Comparison of ENCODE assay signal across 8 cellular contexts in genomic region chr3:58217209-58217811, GRCh38. TPM values are rescaled to one million over a fixed set of nuclear protein-coding genes. Genes with fewer than 3 reads are reported as not detected.
DNase-seq lines count a peak whose midpoint lies in the region; ATAC-seq and TF ChIP-seq lines count a peak whose summit lies in the region.

No MANE protein-coding gene starts in this region.

- peak overlapping the region in 1 of 2 experiments; percentile 46; a peak in 3 of 4 replicates for H3K4me3 ChIP-seq in HCT116 (replicated peaks in 1 of 2; ENCODE audit: low read depth in 1 of 2, low read length in 2 of 2)
- no peak overlapping the region for H3K4me3 ChIP-seq in colonic mucosa
- H3K4me3 ChIP-seq in left lung: no peak overlapping the region

- peak overlapping the region; percentile 84 for H3K4me2 ChIP-seq in HCT116 (ENCODE audit: low read length)

- H2AFZ ChIP-seq in HCT116 (ENCODE audit: low read depth, low read length, poor library complexity, severe bottlenecking): peak overlapping the region; percentile 99

- H4K20me1 ChIP-seq in HCT116 (ENCODE audit: insufficient read depth): no peaks in the 10 kb centered on the region

- H3K79me2 ChIP-seq in HCT116 (ENCODE audit: insufficient read depth, low read length): no peaks in the 10 kb centered on the region

- intact Hi-C loops in HCT116 (cut with micrococcal nuclease): loop anchor here (1.0 kb wide), 1 partner anchor 30 kb away; no protein-coding TSS in a partner anchor
- intact Hi-C loops in activated CD4-positive, alpha-beta T cell treated with anti-CD3 and anti-CD28 coated beads for 36 hours (cut with DNase I, micrococcal nuclease): loop anchor here (1.0 to 5.0 kb wide), 4 partner anchors 30 to 209 kb away; partner anchors contain the start of gene FLNB (in 1 of the 2)
- intact Hi-C loops in colonic mucosa (cut with DNase I): no loop called here
- intact Hi-C loops in left lung (cut with DNase I): no loop called here

- no peaks in the 10 kb centered on the region for H3K27me3 ChIP-seq in HCT116 (ENCODE audit: insufficient read depth, low read length)
- H3K27me3 ChIP-seq in colonic mucosa: no peaks in the 10 kb centered on the region
- no peaks in the 10 kb centered on the region for H3K27me3 ChIP-seq in left lung

- POLR2A ChIA-PET in HCT116 (lab: Charles Lee): interaction anchor here (0.8 to 0.9 kb wide), 2 partner anchors 29 to 89 kb away, joined by 3 to 4 read pairs; partner anchors contain the start of genes HTD2 and RPP14
- POLR2A ChIA-PET in activated CD4-positive, alpha-beta T cell treated with anti-CD3 and anti-CD28 coated beads for 36 hours (lab: Charles Lee): interaction anchor here (0.7 to 1.0 kb wide), 2 partner anchors 17 to 29 kb away, joined by 3 read pairs; no protein-coding TSS in a partner anchor

- RAD21 ChIA-PET in HCT116 (lab: Charles Lee; ENCODE audit: low non-redundant PET in 1 of 2, low total read pairs in 2 of 2, uncharacterized antibody in 2 of 2, unreplicated experiment in 2 of 2): interaction anchor here (0.7 to 1.3 kb wide), 4 partner anchors 29 to 89 kb away, joined by 3 read pairs; partner anchors contain the start of genes HTD2 (in 1 of the 2) and RPP14 (in 1 of the 2)

- no TSS peak for BruUV-seq in HCT116 (replicated peaks; lab: Mats Ljungman, UMichigan)

- no peaks in the 10 kb centered on the region for H3K9me3 Mint-ChIP-seq in activated CD4-positive, alpha-beta T cell treated with anti-CD3 and anti-CD28 coated beads for 36 hours (ENCODE audit: low read depth)

- H3K9ac ChIP-seq in HCT116 (ENCODE audit: low read length) (peak overlapping the region; percentile 34; the same call in 1 of the 2 replicates), colonic mucosa (ENCODE audit: low read depth in 2 of 2, low read length in 2 of 2) (no peak overlapping the region)

- peak overlapping the region; percentile 49 for H3K27ac ChIP-seq in HCT116 (ENCODE audit: low read depth, low read length)
- no peak overlapping the region for H3K27ac ChIP-seq in colonic mucosa
- H3K27ac ChIP-seq in left lung: no peak overlapping the region

- peaks cover 36% of the 10 kb centered on the region for H3K4me1 Mint-ChIP-seq in activated CD4-positive, alpha-beta T cell treated with anti-CD3 and anti-CD28 coated beads for 36 hours

- H3K9me2 ChIP-seq in HCT116 (ENCODE audit: insufficient read depth): no peaks in the 10 kb centered on the region

- TF ChIP-seq CTCF in HCT116 (IDR thresholded peaks at IDR 0.05 in 2 of 3, conservative IDR thresholded peaks at IDR 0.05 in 1 of 3; ENCODE audit: borderline replicate concordance in 1 of 3, insufficient read depth in 1 of 3, low read depth in 2 of 3, low read length in 2 of 3) (peak; percentile 81 to 90 (median 83)), colonic mucosa (IDR thresholded peaks at IDR 0.05) (peak; percentile 84), left lung (IDR thresholded peaks at IDR 0.05) (peak; percentile 59 to 79)

- TF ChIP-seq POLR2A in HCT116 (IDR thresholded peaks at IDR 0.05; ENCODE audit: borderline replicate concordance, extremely low read depth, insufficient read depth, insufficient read length): no peak

- H3K27me3 Mint-ChIP-seq in activated CD4-positive, alpha-beta T cell treated with anti-CD3 and anti-CD28 coated beads for 36 hours: peaks cover 4% of the 10 kb centered on the region

- TF ChIP-seq RAD21 in HCT116 (IDR thresholded peaks at IDR 0.05; ENCODE audit: low read depth): peak; percentile 55

- CTCF ChIA-PET in HCT116 (lab: Charles Lee): interaction anchor here (0.6 to 3.5 kb wide), 25 partner anchors 9 to 408 kb away, joined by 3 to 28 read pairs (median 4); partner anchors contain the start of genes HTD2 and RPP14
- CTCF ChIA-PET in activated CD4-positive, alpha-beta T cell treated with anti-CD3 and anti-CD28 coated beads for 36 hours (lab: Charles Lee): interaction anchor here (0.7 to 11.2 kb wide), 24 partner anchors 10 to 760 kb away, joined by 3 to 224 read pairs (median 5); partner anchors contain the start of genes FLNB, HTD2 and RPP14

- no peak overlapping the region for H3K27ac Mint-ChIP-seq in activated CD4-positive, alpha-beta T cell treated with anti-CD3 and anti-CD28 coated beads for 36 hours

- DNase-seq in ELF-1 (ENCODE audit: low read depth, low spot score) (peak; percentile 91), HCT116 (ENCODE audit: low read depth, low spot score) (peak; percentile 90), NCI-H2227 (lab: John Stamatoyannopoulos, UW; ENCODE audit: unreplicated experiment) (peak; percentile 62), colonic mucosa (peak; percentile 68), left lung (peak; percentile 66 to 79)
- peak; percentile 76 for DNase-seq in activated CD4-positive, alpha-beta T cell treated with anti-CD3 and anti-CD28 coated beads for 36 hours
- peak; percentile 36 to 52 for DNase-seq in stimulated activated CD4-positive, alpha-beta T cell treated with anti-CD3 and anti-CD28 coated beads, Interleukin-4, amount 100 ng/mL, for 48 hours (ENCODE audit: low read depth in 2 of 2)

- H3K4me3 Mint-ChIP-seq in activated CD4-positive, alpha-beta T cell treated with anti-CD3 and anti-CD28 coated beads for 36 hours: peak overlapping the region; percentile 9

- H3K4me1 ChIP-seq in HCT116 (ENCODE audit: control insufficient read depth in 1 of 2, insufficient read depth in 2 of 2, low read length in 2 of 2) (peaks cover 18 to 38% of the 10 kb centered on the region in 2 experiments), colonic mucosa (no peaks in the 10 kb centered on the region), left lung (peaks cover 0 to 25% of the 10 kb centered on the region in 2 donors)

- H3K9me3 ChIP-seq in HCT116 (ENCODE audit: control insufficient read depth in 1 of 2, insufficient read depth in 1 of 2, low read depth in 1 of 2, low read length in 2 of 2) (no peaks in the 10 kb centered on the region), colonic mucosa (no peaks in the 10 kb centered on the region), left lung (no peaks in the 10 kb centered on the region)

- H3K36me3 ChIP-seq in HCT116 (ENCODE audit: control insufficient read depth in 1 of 2, insufficient read depth in 2 of 2, low read length in 2 of 2) (no peaks in the 10 kb centered on the region), colonic mucosa (no peaks in the 10 kb centered on the region), left lung (no peaks in the 10 kb centered on the region)

- ATAC-seq in HCT116 (peak; percentile 97), left lung (peak; percentile 95), HG02970 (IDR thresholded peaks at IDR 0.05; ENCODE audit: low FRiP score, unreplicated experiment) (no peak)
- peak; percentile 34 for ATAC-seq in activated CD4-positive, alpha-beta T cell treated with anti-CD3 and anti-CD28 coated beads for 36 hours

- no peaks in the 10 kb centered on the region for H3K36me3 Mint-ChIP-seq in activated CD4-positive, alpha-beta T cell treated with anti-CD3 and anti-CD28 coated beads for 36 hours (ENCODE audit: low read depth)

TF ChIP-seq in HCT116, 20 proteins besides CTCF, POLR2A, EP300 and RAD21 (continues in another document):
- TF ChIP-seq CBX3 (IDR thresholded peaks at IDR 0.05; ENCODE audit: low read depth): peak; percentile 60
- TF ChIP-seq EZH2phosphoT487 (IDR thresholded peaks at IDR 0.05; ENCODE audit: borderline replicate concordance): no peak
- TF ChIP-seq EZH2 (IDR thresholded peaks at IDR 0.05): no peak
- TF ChIP-seq YY1 (IDR thresholded peaks at IDR 0.05; ENCODE audit: extremely low read depth, insufficient replicate concordance, low read depth, low read length): peak; percentile 44
- TF ChIP-seq SP1 (IDR thresholded peaks at IDR 0.05; ENCODE audit: low read depth): peak; percentile 39; the same call in 1 of the 2 replicates
- TF ChIP-seq JUND (IDR thresholded peaks at IDR 0.05): no peak
- TF ChIP-seq POLR2AphosphoS5 (IDR thresholded peaks at IDR 0.05; ENCODE audit: low read depth, low read length): peak; percentile 27; the same call in 1 of the 2 replicates
- peak; percentile 81 for TF ChIP-seq EGR1 (IDR thresholded peaks at IDR 0.05; ENCODE audit: low read depth)
- TF ChIP-seq, protein P1, sequence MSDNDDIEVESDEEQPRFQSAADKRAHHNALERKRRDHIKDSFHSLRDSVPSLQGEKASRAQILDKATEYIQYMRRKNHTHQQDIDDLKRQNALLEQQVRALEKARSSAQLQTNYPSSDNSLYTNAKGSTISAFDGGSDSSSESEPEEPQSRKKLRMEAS (IDR thresholded peaks at IDR 0.05): peak; percentile 98
- TF ChIP-seq REST (IDR thresholded peaks at IDR 0.05; ENCODE audit: low read depth): no peak

RNA-seq across cellular contexts. Expression of gene DNASE1L3, which starts 6.5 kb away (rescaled TPM):
- total RNA-seq in HCT116 (2021; ENCODE audit: unreplicated experiment) (not detected), colonic mucosa (1 to 10 TPM; 2.2 to 6.2 TPM), left lung (1 to 10 TPM; 1.2 to 3.0 TPM)
- polyA plus RNA-seq in HCT116 (2012): not detected in 2 replicates
- not detected for total RNA-seq in activated CD4-positive, alpha-beta T cell treated with anti-CD3 and anti-CD28 coated beads for 36 hours

RNA-seq across cellular contexts. Expression of gene ABHD6, which starts 20.3 kb away (rescaled TPM):
- total RNA-seq in HCT116 (2021; ENCODE audit: unreplicated experiment): 12.7 TPM
- polyA plus RNA-seq in HCT116 (2012): 6.3 and 7.8 TPM in 2 replicates
- total RNA-seq in activated CD4-positive, alpha-beta T cell treated with anti-CD3 and anti-CD28 coated beads for 36 hours: 1 to 10 TPM; 3.0 to 3.5 TPM
- total RNA-seq in colonic mucosa: 10 to 100 TPM; 16.5 to 24.5 TPM
- 10 to 100 TPM; 12.7 TPM for total RNA-seq in left lung

Comparison
In these comparisons a context has a peak if more than half of its experiments do, and no peak if none do; other contexts are left out.
1. intact Hi-C loops: an anchor here in HCT116 (1.0 kb wide) and activated CD4-positive, alpha-beta T cell treated with anti-CD3 and anti-CD28 coated beads for 36 hours (1.0 to 5.0 kb wide); none called in colonic mucosa and left lung.